Comparison of ENCODE assay signal across 8 cellular contexts in the genomic region with DNA sequence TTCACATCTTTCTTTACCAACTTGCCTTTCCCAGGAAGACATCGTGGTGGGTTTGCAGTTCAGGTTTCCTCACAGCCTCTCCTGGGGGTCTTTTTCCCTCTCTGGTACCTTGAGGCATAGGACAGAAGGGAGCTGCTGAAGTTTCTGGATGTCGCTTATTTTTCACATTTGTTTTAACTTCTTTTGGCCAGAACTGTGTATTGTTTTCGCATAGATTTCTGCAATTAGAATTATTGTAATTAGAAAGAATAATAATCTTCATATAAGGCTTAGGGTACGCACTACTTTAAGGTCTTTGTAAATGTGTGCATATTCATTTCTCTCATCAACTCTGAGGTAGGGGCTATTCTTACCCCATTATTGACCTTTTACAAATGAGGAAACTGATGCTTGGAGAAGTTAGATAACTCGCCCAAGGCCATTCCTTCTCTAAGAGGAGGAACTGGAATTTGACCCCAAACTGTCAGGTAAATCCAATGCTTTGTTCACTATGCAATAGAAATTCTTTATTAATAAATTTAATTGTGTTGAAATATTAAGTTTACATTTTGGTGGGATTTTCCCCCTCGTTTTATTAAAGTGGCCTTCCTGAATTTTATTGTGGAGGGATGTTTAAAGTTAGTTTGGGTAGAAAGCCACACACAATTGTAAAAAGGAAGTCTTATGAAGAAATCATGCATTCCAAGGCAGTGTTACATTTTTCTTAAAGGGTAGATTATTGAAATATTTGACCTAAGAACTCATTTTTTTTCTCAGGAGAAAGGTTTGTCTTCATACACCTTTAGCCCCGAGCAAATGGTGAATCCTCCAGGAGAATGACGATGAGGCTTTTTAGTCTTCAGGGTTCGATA. TPM values are rescaled to one million over a fixed set of nuclear protein-coding genes. Genes with fewer than 3 reads are reported as not detected.
A peak's percentile ranks its signal among the peaks of the same experiment; 100 is the strongest.
DNase-seq lines count a peak whose midpoint lies in the region; ATAC-seq and TF ChIP-seq lines count a peak whose summit lies in the region.

No MANE protein-coding gene starts in this region.

- no peaks in the 10 kb centered on the region for H3K9me3 ChIP-seq in KOPT-K1 (ENCODE audit: insufficient read depth, low read length, poor library complexity, severe bottlenecking)

- CTCF ChIA-PET in BJ (lab: Yijun Ruan, JAX), result interaction anchor here (1.4 kb wide), 1 partner anchor 114 kb away, joined by 3 read pairs; no protein-coding TSS in a partner anchor

- H3K27me3 ChIP-seq in BJ (ENCODE audit: control insufficient read depth, insufficient read depth, low read length), result no peaks in the 10 kb centered on the region

- DNase-seq in BJ (ENCODE audit: low read depth), result no peak
- DNase-seq in chondrocyte (ENCODE audit: low spot score), result no peak
- DNase-seq in natural killer cell, result no peak
- DNase-seq in DMS 273 (lab: John Stamatoyannopoulos, UW; ENCODE audit: unreplicated experiment), result no peak
- DNase-seq in iPS-NIHi11 (ENCODE audit: low spot score), result no peak
- no peak for DNase-seq in NCI-H446 (lab: John Stamatoyannopoulos, UW)

- TF ChIP-seq CTCF in BJ (IDR thresholded peaks at IDR 0.05; ENCODE audit: insufficient read depth, low read depth, low read length) (no peak), chondrocyte (IDR thresholded peaks at IDR 0.05) (no peak), natural killer cell (IDR thresholded peaks at IDR 0.05) (no peak)

- peak overlapping the region; percentile 98 for H3K27ac ChIP-seq in KOPT-K1 (ENCODE audit: low read depth, low read length, poor library complexity, severe bottlenecking)

- intact Hi-C loops in natural killer cell (cut with micrococcal nuclease), result no loop called here

- H3K27ac Mint-ChIP-seq in chondrocyte (ENCODE audit: unreplicated experiment) (peak overlapping the region; percentile 99), natural killer cell (peak overlapping the region; percentile 91 to 96)

- POLR2A ChIA-PET in BJ (lab: Charles Lee), result interaction anchor here (0.6 kb wide), 3 partner anchors 18 to 239 kb away, joined by 3 read pairs; no protein-coding TSS in a partner anchor

- no peaks in the 10 kb centered on the region for H3K36me3 ChIP-seq in BJ (ENCODE audit: control insufficient read depth, insufficient read depth, low read length)
- H3K36me3 ChIP-seq in KOPT-K1 (ENCODE audit: insufficient read depth, low read length), result no peaks in the 10 kb centered on the region

- H3K4me3 Mint-ChIP-seq in chondrocyte (ENCODE audit: unreplicated experiment) (peak overlapping the region; percentile 83), natural killer cell (peak overlapping the region; percentile 90)

- H3K36me3 Mint-ChIP-seq in chondrocyte (ENCODE audit: low read depth) (no peaks in the 10 kb centered on the region), natural killer cell (no peaks in the 10 kb centered on the region)

- H3K4me1 Mint-ChIP-seq in chondrocyte (ENCODE audit: low read depth) (peaks cover 67% of the 10 kb centered on the region), natural killer cell (peaks cover 40 to 43% of the 10 kb centered on the region in 2 donors)

- peaks cover 3% of the 10 kb centered on the region for H3K9me3 Mint-ChIP-seq in chondrocyte (ENCODE audit: low read depth)
- no peaks in the 10 kb centered on the region for H3K9me3 Mint-ChIP-seq in natural killer cell

- H3K27me3 Mint-ChIP-seq in chondrocyte (ENCODE audit: low read depth) (no peaks in the 10 kb centered on the region), natural killer cell (ENCODE audit: low read depth in 2 of 2) (no peaks in the 10 kb centered on the region)

- peak overlapping the region; percentile 84 for H3K4me3 ChIP-seq in BJ (ENCODE audit: low read depth, low read length)

- ATAC-seq in natural killer cell (no peak), GM21717 (IDR thresholded peaks at IDR 0.05; ENCODE audit: unreplicated experiment) (no peak)

RNA-seq across cellular contexts. Expression of a gene that starts 12.1 kb away (rescaled TPM):
- 472 and 596 TPM in 2 replicates for polyA plus RNA-seq in BJ (2011; rRNA removed)
- polyA minus RNA-seq in BJ (2011; rRNA and poly(A)+ RNA removed), result 293 and 317 TPM in 2 replicates
- total RNA-seq in chondrocyte (580 to 614 TPM (median 596 TPM) in 3 replicates), natural killer cell (100 to 1,000 TPM; 131 to 241 (median 167) TPM)
